8 cellular contexts compared by ENCODE assay signal in the genomic region with DNA sequence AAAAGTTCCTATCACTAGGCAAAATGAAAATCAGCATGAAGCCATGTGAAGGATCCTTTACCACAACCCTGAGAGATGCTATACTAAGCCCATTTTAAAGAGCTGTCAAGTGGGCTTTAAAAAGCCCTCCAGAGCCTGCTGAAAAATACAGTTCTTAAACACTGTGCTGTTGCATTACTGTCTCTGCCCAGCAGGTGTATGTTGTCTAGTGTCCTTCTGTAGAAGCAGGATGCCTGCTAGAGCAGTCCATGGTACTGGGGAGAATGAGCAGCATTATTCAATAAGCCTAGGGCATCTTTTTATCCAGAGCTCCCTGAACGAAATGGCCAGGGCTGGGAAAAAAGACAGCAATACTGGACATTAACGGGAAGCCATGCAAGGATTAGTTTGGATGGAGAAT.
DNase-seq lines count a peak whose midpoint lies in the region; ATAC-seq and TF ChIP-seq lines count a peak whose summit lies in the region.

No MANE protein-coding gene starts in this region.

- H3K27me3 ChIP-seq in gastroesophageal sphincter: no peaks in the 10 kb centered on the region

- no peaks in the 10 kb centered on the region for H3K9me3 ChIP-seq in gastroesophageal sphincter

- 70 to 100% methylated on average over 1 to 2 of the region's 2 CpGs for WGBS in gastroesophageal sphincter (ENCODE audit: low coverage in 1 of 2), 2 donors

- no peaks in the 10 kb centered on the region for H3K4me1 ChIP-seq in gastroesophageal sphincter

- peak; percentile 85 for ATAC-seq in GM18909 (IDR thresholded peaks at IDR 0.05; ENCODE audit: poor library complexity, unreplicated experiment)
- peak; percentile 78 for ATAC-seq in HG03558 (IDR thresholded peaks at IDR 0.05; ENCODE audit: extremely low read depth, unreplicated experiment)
- ATAC-seq in SK-N-SH treated with all-trans-retinoic acid at 6 μM for 48 hours: peak; percentile 93
- no peak for ATAC-seq in gastroesophageal sphincter

- H3K4me3 ChIP-seq in gastroesophageal sphincter: no peak overlapping the region

- peaks cover 4% of the 10 kb centered on the region for H3K4me1 Mint-ChIP-seq in nephron progenitor cell

- peak; percentile 47 for TF ChIP-seq CTCF in nephron progenitor cell (IDR thresholded peaks at IDR 0.05)
- peak in 1 of 4 experiments; percentile 10 for TF ChIP-seq CTCF in gastroesophageal sphincter (IDR thresholded peaks at IDR 0.05)

- TF ChIP-seq POLR2A in gastroesophageal sphincter (IDR thresholded peaks at IDR 0.05): no peak

- TF ChIP-seq EP300 in gastroesophageal sphincter (IDR thresholded peaks at IDR 0.05): no peak

- no peak overlapping the region for H3K27ac ChIP-seq in gastroesophageal sphincter

- DNase-seq in AG08396 (ENCODE audit: low spot score): peak; percentile 15
- DNase-seq in nephron progenitor cell: peak; percentile 22
- DNase-seq in activated CD4-positive, alpha-beta T cell treated with anti-CD3 and anti-CD28 coated beads, Interleukin-2, amount 50 U/mL, for 1 hour: no peak
- no peak for DNase-seq in SKM-1 treated with dmso at 0.1 percent for 144 hours (lab: John Stamatoyannopoulos, UW; ENCODE audit: unreplicated experiment)

- no peak overlapping the region for H3K4me3 Mint-ChIP-seq in nephron progenitor cell

- no peaks in the 10 kb centered on the region for H3K36me3 ChIP-seq in gastroesophageal sphincter

- H3K9me3 Mint-ChIP-seq in nephron progenitor cell: no peaks in the 10 kb centered on the region

- no peaks in the 10 kb centered on the region for H3K36me3 Mint-ChIP-seq in nephron progenitor cell (ENCODE audit: low read depth)

- H3K27me3 Mint-ChIP-seq in nephron progenitor cell (ENCODE audit: low read depth, poor library complexity): no peaks in the 10 kb centered on the region

- no peak overlapping the region for H3K27ac Mint-ChIP-seq in nephron progenitor cell

TF ChIP-seq in SK-N-SH treated with all-trans-retinoic acid at 6 μM for 48 hours, 23 proteins besides CTCF, POLR2A, EP300 and RAD21:
- TF ChIP-seq TOX (CRISPR knock-in tag; IDR thresholded peaks at IDR 0.05; ENCODE audit: borderline replicate concordance): no peak
- TF ChIP-seq ZC3H10 (CRISPR knock-in tag; IDR thresholded peaks at IDR 0.05): no peak
- TF ChIP-seq, protein P1, sequence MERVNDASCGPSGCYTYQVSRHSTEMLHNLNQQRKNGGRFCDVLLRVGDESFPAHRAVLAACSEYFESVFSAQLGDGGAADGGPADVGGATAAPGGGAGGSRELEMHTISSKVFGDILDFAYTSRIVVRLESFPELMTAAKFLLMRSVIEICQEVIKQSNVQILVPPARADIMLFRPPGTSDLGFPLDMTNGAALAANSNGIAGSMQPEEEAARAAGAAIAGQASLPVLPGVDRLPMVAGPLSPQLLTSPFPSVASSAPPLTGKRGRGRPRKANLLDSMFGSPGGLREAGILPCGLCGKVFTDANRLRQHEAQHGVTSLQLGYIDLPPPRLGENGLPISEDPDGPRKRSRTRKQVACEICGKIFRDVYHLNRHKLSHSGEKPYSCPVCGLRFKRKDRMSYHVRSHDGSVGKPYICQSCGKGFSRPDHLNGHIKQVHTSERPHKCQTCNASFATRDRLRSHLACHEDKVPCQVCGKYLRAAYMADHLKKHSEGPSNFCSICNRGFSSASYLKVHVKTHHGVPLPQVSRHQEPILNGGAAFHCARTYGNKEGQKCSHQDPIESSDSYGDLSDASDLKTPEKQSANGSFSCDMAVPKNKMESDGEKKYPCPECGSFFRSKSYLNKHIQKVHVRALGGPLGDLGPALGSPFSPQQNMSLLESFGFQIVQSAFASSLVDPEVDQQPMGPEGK (CRISPR knock-in tag; IDR thresholded peaks at IDR 0.05; ENCODE audit: borderline replicate concordance): no peak
- no peak for TF ChIP-seq ZFP3 (CRISPR knock-in tag; IDR thresholded peaks at IDR 0.05)
- no peak for TF ChIP-seq SNAI2 (CRISPR knock-in tag; IDR thresholded peaks at IDR 0.05)

Comparison
In these comparisons a context has a peak if more than half of its experiments do, and no peak if none do; other contexts are left out.
1. DNase-seq: peak in AG08396 (single experiment) and nephron progenitor cell (single experiment); none in activated CD4-positive, alpha-beta T cell treated with anti-CD3 and anti-CD28 coated beads, Interleukin-2, amount 50 U/mL, for 1 hour (single experiment) and SKM-1 treated with dmso at 0.1 percent for 144 hours (single experiment).